In the genomic region with DNA sequence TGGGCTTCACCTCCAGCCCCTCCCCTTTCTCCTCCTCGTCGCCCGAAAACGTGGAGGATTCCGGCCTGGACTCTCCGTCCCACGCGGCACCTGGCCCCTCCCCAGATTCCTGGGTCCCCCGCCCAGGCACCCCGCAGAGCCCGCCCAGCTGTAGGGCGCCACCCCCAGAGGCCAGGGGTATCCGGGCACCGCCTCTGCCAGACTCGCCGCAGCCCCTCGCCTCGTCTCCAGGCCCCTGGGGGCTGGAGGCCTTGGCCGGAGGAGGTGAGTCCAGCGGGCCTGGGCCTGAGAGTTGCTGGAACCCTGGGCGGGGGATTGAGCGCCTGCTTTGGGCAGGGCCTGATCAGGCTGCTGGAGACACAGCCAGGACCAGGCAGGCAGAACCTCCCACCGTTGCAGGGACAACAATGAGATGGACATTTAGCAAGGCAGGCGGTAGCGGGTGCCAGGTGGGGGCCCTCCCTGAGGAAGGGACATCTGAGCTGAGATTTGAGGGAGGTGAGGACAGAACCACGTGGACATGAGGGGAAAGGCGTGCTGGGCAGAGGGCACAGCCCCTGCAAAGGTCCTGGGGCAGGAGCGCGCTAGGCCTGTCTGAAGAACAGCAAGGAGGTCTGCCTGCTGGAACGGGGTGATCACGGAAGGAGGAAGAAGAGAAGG, we compare ENCODE assay signal across 9 cellular contexts. TPM values are rescaled to one million over a fixed set of nuclear protein-coding genes. Genes with fewer than 3 reads are reported as not detected.
DNase-seq lines count a peak whose midpoint lies in the region; ATAC-seq and TF ChIP-seq lines count a peak whose summit lies in the region.
"Had no signal": no experiment of that assay in that cellular context is flagged by ENCODE, and none has a peak within 500 bp of the region (broad histone marks: within the 10 kb centered on the region; RNA-seq: fewer than 3 reads in every experiment).

No MANE protein-coding gene starts in this region.

- no peaks in the 10 kb centered on the region for H3K36me3 ChIP-seq in transverse colon

- peaks cover 20% of the 10 kb centered on the region for H3K27me3 ChIP-seq in transverse colon

- TF ChIP-seq CTCF in transverse colon (IDR thresholded peaks at IDR 0.05), result no peak

- no peaks in the 10 kb centered on the region for H3K9me3 Mint-ChIP-seq in activated naive CD4-positive, alpha-beta T cell treated with anti-CD3 and anti-CD28 coated beads, Interleukin-2, amount 50 U/mL, for 72 hours
- H3K9me3 Mint-ChIP-seq in activated naive CD4-positive, alpha-beta T cell treated with anti-CD3 and anti-CD28 coated beads for 36 hours, result no peaks in the 10 kb centered on the region

- no peak for ATAC-seq in activated naive CD4-positive, alpha-beta T cell treated with anti-CD3 and anti-CD28 coated beads, Interleukin-2, amount 50 U/mL, for 72 hours
- ATAC-seq in GM18868 (IDR thresholded peaks at IDR 0.05; ENCODE audit: unreplicated experiment), result no peak

- intact Hi-C loops in activated naive CD4-positive, alpha-beta T cell treated with anti-CD3 and anti-CD28 coated beads for 36 hours (cut with micrococcal nuclease), result no loop called here
- intact Hi-C loops in transverse colon (cut with DNase I; ENCODE audit: low total_unique reads), result no loop called here

- in situ Hi-C loops in transverse colon (cut with MboI; ENCODE audit: low pct_ligation_motif_present in 1 of 4, low pct_unique_long_range_greater_than_20kb in 1 of 4, low sequenced_read_pairs in 3 of 4), result loop anchor here in 1 of 4 donors (10.0 kb wide), 1 partner anchor 74 kb away; no protein-coding TSS in a partner anchor

- peaks cover 0 to 12% (median 12%) of the 10 kb centered on the region in 4 donors for H3K4me1 ChIP-seq in transverse colon

- peak overlapping the region in 3 of 4 donors; percentile 2 to 41 (median 18) for H3K4me3 ChIP-seq in transverse colon

- H3K27ac ChIP-seq in caudate nucleus (ENCODE audit: low read depth, low read length) (peak overlapping the region; percentile 40), transverse colon (no peak overlapping the region)

- no peak overlapping the region for H3K4me3 Mint-ChIP-seq in activated naive CD4-positive, alpha-beta T cell treated with anti-CD3 and anti-CD28 coated beads for 36 hours

- H3K36me3 Mint-ChIP-seq in activated naive CD4-positive, alpha-beta T cell treated with anti-CD3 and anti-CD28 coated beads, Interleukin-2, amount 50 U/mL, for 72 hours, result peaks cover 5 to 24% of the 10 kb centered on the region in 2 donors
- peaks cover 21% of the 10 kb centered on the region for H3K36me3 Mint-ChIP-seq in activated naive CD4-positive, alpha-beta T cell treated with anti-CD3 and anti-CD28 coated beads for 36 hours (ENCODE audit: low read depth)

- WGBS in transverse colon (ENCODE audit: low coverage in 1 of 2), 2 donors, result 26% methylated on average over 21 of the region's 31 CpGs; no CpG with 5 or more reads in 1 of the 2 donors

- peaks cover 11% of the 10 kb centered on the region for H3K4me1 Mint-ChIP-seq in activated naive CD4-positive, alpha-beta T cell treated with anti-CD3 and anti-CD28 coated beads for 36 hours (ENCODE audit: low read depth)

- no peaks in the 10 kb centered on the region for H3K27me3 Mint-ChIP-seq in activated naive CD4-positive, alpha-beta T cell treated with anti-CD3 and anti-CD28 coated beads for 36 hours (ENCODE audit: low read depth)

- peak overlapping the region; percentile 41 for H3K27ac Mint-ChIP-seq in activated naive CD4-positive, alpha-beta T cell treated with anti-CD3 and anti-CD28 coated beads, Interleukin-2, amount 50 U/mL, for 72 hours
- H3K27ac Mint-ChIP-seq in activated naive CD4-positive, alpha-beta T cell treated with anti-CD3 and anti-CD28 coated beads for 36 hours, result no peak overlapping the region

- DNase-seq in activated naive CD4-positive, alpha-beta T cell treated with anti-CD3 and anti-CD28 coated beads, Interleukin-2, amount 50 U/mL, for 72 hours (ENCODE audit: low spot score in 2 of 2), result no peak
- no peak for DNase-seq in activated naive CD4-positive, alpha-beta T cell treated with anti-CD3 and anti-CD28 coated beads for 36 hours
- DNase-seq in caudate nucleus (lab: John Stamatoyannopoulos, UW) (no peak), left kidney (ENCODE audit: low read depth, low spot score) (peak; percentile 72), transverse colon (no peak), cortex of kidney (lab: John Stamatoyannopoulos, UW) (no peak), Kasumi-1 (lab: John Stamatoyannopoulos, UW) (no peak)
- DNase-seq: Calu3 had no signal

- no peaks in the 10 kb centered on the region for H3K9me3 ChIP-seq in transverse colon

- TF ChIP-seq EP300 in transverse colon (IDR thresholded peaks at IDR 0.05; ENCODE audit: low read depth), result no peak

- CTCF ChIA-PET in activated naive CD4-positive, alpha-beta T cell treated with anti-CD3 and anti-CD28 coated beads for 36 hours (lab: Charles Lee), result no interaction called here

- no peak for TF ChIP-seq POLR2A in transverse colon (IDR thresholded peaks at IDR 0.05)

RNA-seq across cellular contexts. Expression of a gene that starts 16.2 kb away (rescaled TPM):
- total RNA-seq in activated naive CD4-positive, alpha-beta T cell treated with anti-CD3 and anti-CD28 coated beads, Interleukin-2, amount 50 U/mL, for 72 hours, result under 1 TPM; 0.30 to 0.41 TPM
- under 1 TPM; 0.17 to 0.19 TPM for total RNA-seq in activated naive CD4-positive, alpha-beta T cell treated with anti-CD3 and anti-CD28 coated beads for 36 hours
- total RNA-seq in transverse colon, result 100 to 1,000 TPM in 3 of 4 donors, 10 to 100 TPM in 1; 52.1 to 180 (median 144) TPM

RNA-seq across cellular contexts. Expression of a gene that starts 27.5 kb away (rescaled TPM):
- 10 to 100 TPM; 62.0 to 81.4 TPM for total RNA-seq in activated naive CD4-positive, alpha-beta T cell treated with anti-CD3 and anti-CD28 coated beads, Interleukin-2, amount 50 U/mL, for 72 hours
- total RNA-seq in activated naive CD4-positive, alpha-beta T cell treated with anti-CD3 and anti-CD28 coated beads for 36 hours, result 10 to 100 TPM; 48.9 to 56.8 TPM
- 10 to 100 TPM in 1 of 4 donors, 1 to 10 TPM in 2, under 1 TPM in 1; 0.60 to 26.9 (median 3.8) TPM for total RNA-seq in transverse colon

RNA-seq across cellular contexts. Expression of a gene that starts 42.6 kb away (rescaled TPM):
- 10 to 100 TPM in 1 of 2 donors, 1 to 10 TPM in 1; 6.3 to 10.5 TPM for total RNA-seq in activated naive CD4-positive, alpha-beta T cell treated with anti-CD3 and anti-CD28 coated beads, Interleukin-2, amount 50 U/mL, for 72 hours
- 1 to 10 TPM; 5.7 to 5.9 TPM for total RNA-seq in activated naive CD4-positive, alpha-beta T cell treated with anti-CD3 and anti-CD28 coated beads for 36 hours
- not detected for total RNA-seq in transverse colon
- total RNA-seq: Calu3 had no signal

RNA-seq across cellular contexts. Expression of a gene that starts 59.5 kb away (rescaled TPM):
- 10 to 100 TPM; 57.8 to 65.8 TPM for total RNA-seq in activated naive CD4-positive, alpha-beta T cell treated with anti-CD3 and anti-CD28 coated beads, Interleukin-2, amount 50 U/mL, for 72 hours
- total RNA-seq in activated naive CD4-positive, alpha-beta T cell treated with anti-CD3 and anti-CD28 coated beads for 36 hours, result 10 to 100 TPM; 46.8 to 51.8 TPM
- 100 to 1,000 TPM in 2 of 4 donors, 10 to 100 TPM in 2; 30.2 to 159 (median 68.0) TPM for total RNA-seq in transverse colon

Comparison
In these comparisons a context has a peak if more than half of its experiments do, and no peak if none do; other contexts are left out.
1. RNA of a gene that starts 16.2 kb away (total RNA-seq): 52.1 to 180 TPM in transverse colon; 0.30 to 0.41 TPM in activated naive CD4-positive, alpha-beta T cell treated with anti-CD3 and anti-CD28 coated beads, Interleukin-2, amount 50 U/mL, for 72 hours and 0.17 to 0.19 TPM in activated naive CD4-positive, alpha-beta T cell treated with anti-CD3 and anti-CD28 coated beads for 36 hours; every median in the first group is over 10 times any median in the second.
2. RNA of a gene that starts 42.6 kb away (total RNA-seq): 6.3 to 10.5 TPM in activated naive CD4-positive, alpha-beta T cell treated with anti-CD3 and anti-CD28 coated beads, Interleukin-2, amount 50 U/mL, for 72 hours and 5.7 to 5.9 TPM in activated naive CD4-positive, alpha-beta T cell treated with anti-CD3 and anti-CD28 coated beads for 36 hours; not detected in transverse colon; every median in the first group is over 4 times any median in the second.